Comparison of ENCODE assay signal across 8 cellular contexts in the genomic region with DNA sequence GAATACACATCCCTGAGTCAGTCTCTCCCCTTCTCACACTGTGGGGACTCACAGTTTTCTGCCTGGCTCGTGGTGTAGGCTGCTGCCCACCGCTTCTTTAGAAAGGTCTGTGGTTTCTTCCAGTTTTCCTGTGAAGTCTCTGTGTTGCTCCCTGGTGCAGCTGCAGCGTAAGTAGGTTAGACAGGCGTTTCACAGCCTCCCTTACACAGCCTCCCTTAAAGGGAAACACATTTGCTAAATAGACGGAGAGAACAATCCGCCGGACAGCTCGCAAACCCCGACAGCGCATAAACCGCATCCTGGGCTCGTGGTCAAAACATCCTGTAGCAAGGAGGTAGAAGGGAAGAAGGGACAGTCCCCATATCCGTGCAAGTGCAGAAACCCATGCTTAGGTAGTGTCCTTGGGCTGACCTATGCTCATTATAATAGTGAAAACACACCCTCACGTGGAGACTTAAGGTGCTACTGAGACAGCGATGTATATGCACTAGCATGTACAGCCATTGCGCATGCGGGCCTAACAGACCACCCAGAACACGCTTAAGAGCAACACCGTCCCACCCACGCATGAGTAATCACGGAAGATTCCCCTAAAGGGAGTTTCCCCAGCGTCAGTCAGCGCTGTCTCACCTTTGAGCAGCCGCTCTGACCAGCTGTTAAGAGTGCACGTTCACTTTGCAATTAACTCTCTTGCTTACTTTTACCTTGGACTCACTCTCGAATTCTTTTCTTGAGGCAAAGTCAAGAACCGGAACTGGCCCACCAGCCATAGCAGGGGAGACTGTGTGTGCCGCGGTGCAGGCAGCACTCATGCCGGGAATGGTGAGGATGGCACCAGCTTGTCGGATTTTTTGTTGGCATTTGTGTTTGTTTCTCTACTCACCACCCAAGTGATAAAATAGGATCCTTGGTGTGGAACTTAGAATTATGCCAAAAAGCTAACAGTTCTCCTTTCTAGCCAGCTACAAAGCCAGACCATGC. TPM values are rescaled to one million over a fixed set of nuclear protein-coding genes. Genes with fewer than 3 reads are reported as not detected.
A peak's percentile ranks its signal among the peaks of the same experiment; 100 is the strongest.
DNase-seq lines count a peak whose midpoint lies in the region; ATAC-seq and TF ChIP-seq lines count a peak whose summit lies in the region.

No MANE protein-coding gene starts in this region.

- peaks cover under 1% of the 10 kb centered on the region for H3K9me3 Mint-ChIP-seq in activated naive CD4-positive, alpha-beta T cell treated with anti-CD3 and anti-CD28 coated beads, Interleukin-2, amount 10 ng/mL, durations not matched to agents 7 days and 5 days

- peak overlapping the region; percentile 70 for H3K4me3 Mint-ChIP-seq in activated naive CD4-positive, alpha-beta T cell treated with anti-CD3 and anti-CD28 coated beads, Interleukin-2, amount 10 ng/mL, durations not matched to agents 7 days and 5 days

- ATAC-seq in GM18858 (IDR thresholded peaks at IDR 0.05; ENCODE audit: unreplicated experiment) (peak; percentile 81), HG02885 (IDR thresholded peaks at IDR 0.05; ENCODE audit: poor library complexity, unreplicated experiment) (peak; percentile 89), SK-N-SH treated with all-trans-retinoic acid at 6 μM for 48 hours (peak; percentile 19; the same call in 2 of the 3 replicates)

- no peaks in the 10 kb centered on the region for H3K27me3 ChIP-seq in SJCRH30
- H3K27me3 ChIP-seq in right atrium auricular region, result no peaks in the 10 kb centered on the region

- peaks cover 46% of the 10 kb centered on the region for H3K4me1 Mint-ChIP-seq in activated naive CD4-positive, alpha-beta T cell treated with anti-CD3 and anti-CD28 coated beads, Interleukin-2, amount 10 ng/mL, durations not matched to agents 7 days and 5 days

- TF ChIP-seq CTCF in right atrium auricular region (IDR thresholded peaks at IDR 0.05), result no peak

- H3K4me3 ChIP-seq in SJCRH30 (no peak overlapping the region), right atrium auricular region (no peak overlapping the region)

- H3K27ac Mint-ChIP-seq in activated naive CD4-positive, alpha-beta T cell treated with anti-CD3 and anti-CD28 coated beads, Interleukin-2, amount 10 ng/mL, durations not matched to agents 7 days and 5 days, result peak overlapping the region; percentile 62

- no peaks in the 10 kb centered on the region for H3K4me1 ChIP-seq in SJCRH30
- no peaks in the 10 kb centered on the region for H3K4me1 ChIP-seq in right atrium auricular region

- CTCF ChIA-PET in activated naive CD4-positive, alpha-beta T cell treated with anti-CD3 and anti-CD28 coated beads, Interleukin-2, amount 10 ng/mL, durations not matched to agents 7 days and 5 days (lab: Charles Lee), result interaction anchor here (0.9 to 6.9 kb wide), 6 partner anchors 20 to 215 kb away, joined by 3 to 58 read pairs (median 5); a partner anchor contains a TSS

- H3K27ac ChIP-seq in SJCRH30, result no peak overlapping the region
- no peak overlapping the region for H3K27ac ChIP-seq in right atrium auricular region

- H3K36me3 ChIP-seq in SJCRH30 (no peaks in the 10 kb centered on the region), right atrium auricular region (no peaks in the 10 kb centered on the region)

- DNase-seq in activated naive CD4-positive, alpha-beta T cell treated with anti-CD3 and anti-CD28 coated beads, Interleukin-2, amount 10 ng/mL, durations not matched to agents 7 days and 5 days, result peak; percentile 91
- peak; percentile 79 for DNase-seq in stimulated activated CD4-positive, alpha-beta T cell treated with anti-CD3 and anti-CD28 coated beads, Interleukin-4, amount 100 ng/mL, for 1 hour
- DNase-seq in SJCRH30, result no peak
- no peak for DNase-seq in cortex of kidney (lab: John Stamatoyannopoulos, UW)
- no peak for DNase-seq in right atrium auricular region (ENCODE audit: low spot score)

- H3K27me3 Mint-ChIP-seq in activated naive CD4-positive, alpha-beta T cell treated with anti-CD3 and anti-CD28 coated beads, Interleukin-2, amount 10 ng/mL, durations not matched to agents 7 days and 5 days, result peaks cover 66% of the 10 kb centered on the region

- H3K9me3 ChIP-seq in SJCRH30 (replicated peaks), result no peaks in the 10 kb centered on the region
- H3K9me3 ChIP-seq in right atrium auricular region, result no peaks in the 10 kb centered on the region

- H3K36me3 Mint-ChIP-seq in activated naive CD4-positive, alpha-beta T cell treated with anti-CD3 and anti-CD28 coated beads, Interleukin-2, amount 10 ng/mL, durations not matched to agents 7 days and 5 days, result peaks cover 1% of the 10 kb centered on the region

TF ChIP-seq in SK-N-SH treated with all-trans-retinoic acid at 6 μM for 48 hours, 23 proteins besides CTCF, POLR2A, EP300 and RAD21:
- no peak for TF ChIP-seq GLIS3 (CRISPR knock-in tag; IDR thresholded peaks at IDR 0.05)
- TF ChIP-seq, protein P1, sequence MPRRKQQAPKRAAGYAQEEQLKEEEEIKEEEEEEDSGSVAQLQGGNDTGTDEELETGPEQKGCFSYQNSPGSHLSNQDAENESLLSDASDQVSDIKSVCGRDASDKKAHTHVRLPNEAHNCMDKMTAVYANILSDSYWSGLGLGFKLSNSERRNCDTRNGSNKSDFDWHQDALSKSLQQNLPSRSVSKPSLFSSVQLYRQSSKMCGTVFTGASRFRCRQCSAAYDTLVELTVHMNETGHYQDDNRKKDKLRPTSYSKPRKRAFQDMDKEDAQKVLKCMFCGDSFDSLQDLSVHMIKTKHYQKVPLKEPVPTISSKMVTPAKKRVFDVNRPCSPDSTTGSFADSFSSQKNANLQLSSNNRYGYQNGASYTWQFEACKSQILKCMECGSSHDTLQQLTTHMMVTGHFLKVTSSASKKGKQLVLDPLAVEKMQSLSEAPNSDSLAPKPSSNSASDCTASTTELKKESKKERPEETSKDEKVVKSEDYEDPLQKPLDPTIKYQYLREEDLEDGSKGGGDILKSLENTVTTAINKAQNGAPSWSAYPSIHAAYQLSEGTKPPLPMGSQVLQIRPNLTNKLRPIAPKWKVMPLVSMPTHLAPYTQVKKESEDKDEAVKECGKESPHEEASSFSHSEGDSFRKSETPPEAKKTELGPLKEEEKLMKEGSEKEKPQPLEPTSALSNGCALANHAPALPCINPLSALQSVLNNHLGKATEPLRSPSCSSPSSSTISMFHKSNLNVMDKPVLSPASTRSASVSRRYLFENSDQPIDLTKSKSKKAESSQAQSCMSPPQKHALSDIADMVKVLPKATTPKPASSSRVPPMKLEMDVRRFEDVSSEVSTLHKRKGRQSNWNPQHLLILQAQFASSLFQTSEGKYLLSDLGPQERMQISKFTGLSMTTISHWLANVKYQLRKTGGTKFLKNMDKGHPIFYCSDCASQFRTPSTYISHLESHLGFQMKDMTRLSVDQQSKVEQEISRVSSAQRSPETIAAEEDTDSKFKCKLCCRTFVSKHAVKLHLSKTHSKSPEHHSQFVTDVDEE (CRISPR knock-in tag; IDR thresholded peaks at IDR 0.05), result no peak
- no peak for TF ChIP-seq OSR1 (CRISPR knock-in tag; IDR thresholded peaks at IDR 0.05)
- TF ChIP-seq ZFP3 (CRISPR knock-in tag; IDR thresholded peaks at IDR 0.05), result no peak
- no peak for TF ChIP-seq RARB (CRISPR knock-in tag; IDR thresholded peaks at IDR 0.05)
- TF ChIP-seq ZC3H10 (CRISPR knock-in tag; IDR thresholded peaks at IDR 0.05), result no peak
- no peak for TF ChIP-seq BACH2 (CRISPR knock-in tag; IDR thresholded peaks at IDR 0.05; ENCODE audit: borderline replicate concordance)
- no peak for TF ChIP-seq PPARA (CRISPR knock-in tag; IDR thresholded peaks at IDR 0.05; ENCODE audit: borderline replicate concordance)
- no peak for TF ChIP-seq ZFP30 (CRISPR knock-in tag; IDR thresholded peaks at IDR 0.05)
- TF ChIP-seq ARNTL (CRISPR knock-in tag; IDR thresholded peaks at IDR 0.05; ENCODE audit: borderline replicate concordance, low read depth), result no peak
- no peak for TF ChIP-seq ISL1 (CRISPR knock-in tag; IDR thresholded peaks at IDR 0.05)

RNA-seq across cellular contexts. Expression of a gene that starts 16.6 kb away (rescaled TPM):
- total RNA-seq in SJCRH30 (2014; rRNA removed; shearing (Covaris generic)), result not detected in 2 replicates
- under 1 TPM; 0.08 to 0.26 TPM for total RNA-seq in right atrium auricular region

RNA-seq across cellular contexts. Expression of a gene that starts 24.3 kb away (rescaled TPM):
- total RNA-seq in SJCRH30 (2014; rRNA removed; shearing (Covaris generic)), result not detected in 2 replicates
- 1 to 10 TPM in 1 of 2 donors, under 1 TPM in 1; 0.22 to 7.7 TPM for total RNA-seq in right atrium auricular region

RNA-seq across cellular contexts. Expression of a gene that starts 36.6 kb away (rescaled TPM):
- not detected in 2 replicates for total RNA-seq in SJCRH30 (2014; rRNA removed; shearing (Covaris generic))
- not detected for total RNA-seq in right atrium auricular region

RNA-seq across cellular contexts. Expression of a gene that starts 51.3 kb away (rescaled TPM):
- not detected in 2 replicates for total RNA-seq in SJCRH30 (2014; rRNA removed; shearing (Covaris generic))
- not detected for total RNA-seq in right atrium auricular region

RNA-seq across cellular contexts. Expression of a gene that starts 53.9 kb away (rescaled TPM):
- total RNA-seq in SJCRH30 (2014; rRNA removed; shearing (Covaris generic)), result not detected in 2 replicates
- not detected for total RNA-seq in right atrium auricular region

Comparison
In these comparisons a context has a peak if more than half of its experiments do, and no peak if none do; other contexts are left out.
1. ATAC-seq: peak in every context shown above with its lines; median percentile 89 in HG02885; 81 in GM18858; 19 in SK-N-SH treated with all-trans-retinoic acid at 6 μM for 48 hours.
2. DNase-seq: peak in activated naive CD4-positive, alpha-beta T cell treated with anti-CD3 and anti-CD28 coated beads, Interleukin-2, amount 10 ng/mL, durations not matched to agents 7 days and 5 days (single experiment) and stimulated activated CD4-positive, alpha-beta T cell treated with anti-CD3 and anti-CD28 coated beads, Interleukin-4, amount 100 ng/mL, for 1 hour (single experiment); none in SJCRH30 (0 of 2), cortex of kidney (single experiment) and right atrium auricular region (single experiment).